Comparison of ENCODE assay signal across 8 cellular contexts in the genomic region with DNA sequence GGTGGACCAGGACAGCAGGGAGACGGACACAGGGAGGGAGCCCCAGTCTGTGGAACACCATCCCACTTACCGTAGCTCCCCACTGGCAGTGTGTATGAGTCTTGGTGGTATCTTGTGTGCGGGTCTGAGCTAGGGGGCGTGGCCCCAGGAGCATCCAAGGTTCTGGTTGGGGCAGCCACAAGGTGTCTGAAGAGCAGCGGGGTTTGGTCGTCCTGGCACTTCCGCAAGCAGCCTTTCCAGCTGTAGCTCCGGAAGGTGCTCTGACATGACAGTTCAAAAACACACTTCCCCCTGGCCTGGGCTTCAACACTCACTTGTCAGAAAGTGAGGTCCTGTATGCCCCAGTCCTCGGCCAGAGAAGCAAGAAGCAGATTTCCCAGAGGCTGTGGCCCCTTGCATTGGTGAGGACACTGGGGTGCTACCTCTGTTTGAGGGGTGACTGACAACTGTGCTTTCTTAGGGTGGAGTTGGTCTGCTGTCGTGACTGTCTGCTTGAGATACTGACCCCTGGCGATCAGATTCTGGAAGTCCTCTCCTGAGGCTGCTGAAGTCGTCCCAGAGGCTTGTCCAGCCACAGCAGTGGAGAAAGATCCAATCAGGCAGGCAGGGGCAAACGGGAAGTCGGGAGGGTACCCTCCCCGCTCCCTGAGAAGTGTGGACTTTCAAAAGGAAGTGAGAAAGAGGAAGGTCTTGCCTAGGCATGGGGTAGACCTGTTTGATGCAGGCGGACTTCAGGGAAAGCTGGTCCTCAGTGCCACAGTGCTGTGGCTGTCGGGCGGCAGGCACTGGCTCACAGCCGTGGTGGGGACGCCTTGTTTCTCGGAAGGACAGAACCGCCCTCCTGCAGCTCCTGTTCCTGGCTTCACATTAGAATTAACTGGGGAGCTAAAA. TPM values are rescaled to one million over a fixed set of nuclear protein-coding genes. Genes with fewer than 3 reads are reported as not detected.
DNase-seq lines count a peak whose midpoint lies in the region; ATAC-seq and TF ChIP-seq lines count a peak whose summit lies in the region.

No MANE protein-coding gene starts in this region.

- no peaks in the 10 kb centered on the region for H3K27me3 ChIP-seq in esophagus muscularis mucosa
- no peaks in the 10 kb centered on the region for H3K27me3 ChIP-seq in vagina

- H3K4me1 ChIP-seq in esophagus muscularis mucosa (peaks cover 12 to 45% (median 21%) of the 10 kb centered on the region in 4 donors), vagina (peaks cover 24% of the 10 kb centered on the region)

- peaks cover 53% of the 10 kb centered on the region for H3K4me1 Mint-ChIP-seq in activated CD4-positive, alpha-beta T cell treated with anti-CD3 and anti-CD28 coated beads, Interleukin-2, amount 10 ng/mL, durations not matched to agents 24 days and 14 days

- peaks cover 0 to 6% (median 4%) of the 10 kb centered on the region in 4 donors for H3K36me3 ChIP-seq in esophagus muscularis mucosa
- H3K36me3 ChIP-seq in vagina = no peaks in the 10 kb centered on the region

- H3K4me3 ChIP-seq in esophagus muscularis mucosa (peak overlapping the region in 1 of 4 donors; percentile 18), vagina (no peak overlapping the region)

- WGBS in esophagus muscularis mucosa = 47% methylated on average over 21 of the region's 22 CpGs

- H3K9me3 Mint-ChIP-seq in activated CD4-positive, alpha-beta T cell treated with anti-CD3 and anti-CD28 coated beads, Interleukin-2, amount 10 ng/mL, durations not matched to agents 24 days and 14 days = no peaks in the 10 kb centered on the region

- no peaks in the 10 kb centered on the region for H3K9me3 ChIP-seq in esophagus muscularis mucosa
- no peaks in the 10 kb centered on the region for H3K9me3 ChIP-seq in vagina

- peak; percentile 37 for TF ChIP-seq CTCF in GM12801 (IDR thresholded peaks at IDR 0.05; ENCODE audit: extremely low read depth, insufficient read length)
- peak; percentile 45 to 66 (median 48) for TF ChIP-seq CTCF in esophagus muscularis mucosa (IDR thresholded peaks at IDR 0.05)
- TF ChIP-seq CTCF in vagina (IDR thresholded peaks at IDR 0.05) = peak; percentile 9 to 55 (median 50)

- peak overlapping the region; percentile 64 for H3K27ac Mint-ChIP-seq in activated CD4-positive, alpha-beta T cell treated with anti-CD3 and anti-CD28 coated beads, Interleukin-2, amount 10 ng/mL, durations not matched to agents 24 days and 14 days

- ATAC-seq in GM21526 (IDR thresholded peaks at IDR 0.05; ENCODE audit: low FRiP score, unreplicated experiment) = peak; percentile 81

- peak overlapping the region; percentile 72 for H3K4me3 Mint-ChIP-seq in activated CD4-positive, alpha-beta T cell treated with anti-CD3 and anti-CD28 coated beads, Interleukin-2, amount 10 ng/mL, durations not matched to agents 24 days and 14 days

- peak; percentile 86 for DNase-seq in HuH-7 (ENCODE audit: low spot score)
- DNase-seq in activated CD4-positive, alpha-beta T cell treated with anti-CD3 and anti-CD28 coated beads, Interleukin-2, amount 10 ng/mL, durations not matched to agents 24 days and 14 days = peak; percentile 88
- no peak for DNase-seq in esophagus muscularis mucosa (ENCODE audit: extremely low spot score)
- peak; percentile 62 for DNase-seq in myocyte (ENCODE audit: low read depth)
- DNase-seq in vagina (ENCODE audit: extremely low spot score in 2 of 2) = no peak
- no peak for DNase-seq in DMS 273 (lab: John Stamatoyannopoulos, UW; ENCODE audit: unreplicated experiment)

- TF ChIP-seq EP300 in esophagus muscularis mucosa (IDR thresholded peaks at IDR 0.05) = no peak

- peaks cover 48% of the 10 kb centered on the region for H3K36me3 Mint-ChIP-seq in activated CD4-positive, alpha-beta T cell treated with anti-CD3 and anti-CD28 coated beads, Interleukin-2, amount 10 ng/mL, durations not matched to agents 24 days and 14 days (ENCODE audit: low read depth)

- intact Hi-C loops in activated CD4-positive, alpha-beta T cell treated with anti-CD3 and anti-CD28 coated beads, Interleukin-2, amount 10 ng/mL, durations not matched to agents 24 days and 14 days (cut with micrococcal nuclease) = loop anchor here (1.0 kb wide), 1 partner anchor 42 kb away; no protein-coding TSS in a partner anchor
- intact Hi-C loops in esophagus muscularis mucosa (cut with DNase I) (no loop called here), vagina (cut with DNase I) (no loop called here)

- H3K27ac ChIP-seq in esophagus muscularis mucosa (replicated peaks in 1 of 4) = peak overlapping the region in 3 of 4 donors; percentile 30 to 48 (median 38)
- H3K27ac ChIP-seq in vagina = peak overlapping the region; percentile 67

- H3K27me3 Mint-ChIP-seq in activated CD4-positive, alpha-beta T cell treated with anti-CD3 and anti-CD28 coated beads, Interleukin-2, amount 10 ng/mL, durations not matched to agents 24 days and 14 days = no peaks in the 10 kb centered on the region

- TF ChIP-seq POLR2A in esophagus muscularis mucosa (IDR thresholded peaks at IDR 0.05; ENCODE audit: low read depth) (no peak), vagina (IDR thresholded peaks at IDR 0.05) (no peak)

RNA-seq across cellular contexts. Expression of a gene that starts 51.4 kb away (rescaled TPM):
- 108 TPM in 2 replicates for total RNA-seq in activated CD4-positive, alpha-beta T cell treated with anti-CD3 and anti-CD28 coated beads, Interleukin-2, amount 10 ng/mL, durations not matched to agents 24 days and 14 days
- 10 to 100 TPM; 22.4 to 49.1 (median 37.9) TPM for total RNA-seq in esophagus muscularis mucosa
- total RNA-seq in myocyte = 8.3 and 12.4 TPM in 2 replicates
- polyA plus RNA-seq in myocyte (2012) = 24.2 TPM
- total RNA-seq in vagina = 43.2 TPM

Comparison
In these comparisons a context has a peak if more than half of its experiments do, and no peak if none do; other contexts are left out.
1. DNase-seq: peak in HuH-7 (single experiment), activated CD4-positive, alpha-beta T cell treated with anti-CD3 and anti-CD28 coated beads, Interleukin-2, amount 10 ng/mL, durations not matched to agents 24 days and 14 days (single experiment) and myocyte (single experiment); none in esophagus muscularis mucosa (single experiment), vagina (0 of 2) and DMS 273 (single experiment).
2. Peak in every context shown above with its lines, with median percentiles within 50 percentile points of each other: CTCF ChIP-seq.